Comparison of ENCODE assay signal across 2 cellular contexts in the genomic region with DNA sequence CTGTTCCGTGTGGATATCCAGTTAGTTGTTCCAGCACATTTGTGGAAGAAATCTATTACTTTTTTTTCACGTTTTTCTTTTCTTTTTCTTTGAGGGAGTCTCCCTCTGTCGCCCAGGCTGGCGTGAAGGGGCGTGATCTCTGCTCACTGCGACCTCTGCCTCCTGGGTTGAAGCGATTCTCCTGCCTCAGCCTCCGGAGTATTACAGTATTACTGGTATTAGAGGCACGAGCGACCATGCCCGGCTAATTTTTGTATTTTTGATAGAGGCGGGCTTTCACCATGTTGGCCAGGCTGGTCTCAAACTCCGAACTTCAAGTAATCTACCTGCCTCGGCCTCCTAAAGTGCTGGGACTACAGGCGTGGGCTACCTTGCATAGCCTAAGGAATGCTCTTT.
TF ChIP-seq lines count a peak whose summit lies in the region.

No MANE protein-coding gene starts in this region.

TF ChIP-seq in liver, 16 proteins besides CTCF, POLR2A, EP300 and RAD21:
- TF ChIP-seq YY1 (IDR thresholded peaks at IDR 0.05) (no peak), EGR1 (IDR thresholded peaks at IDR 0.05; ENCODE audit: low read depth in 2 of 2) (no peak), FOXA1 (IDR thresholded peaks at IDR 0.05) (no peak), NR2F2 (IDR thresholded peaks at IDR 0.05) (no peak)
- TF ChIP-seq, protein P1, sequence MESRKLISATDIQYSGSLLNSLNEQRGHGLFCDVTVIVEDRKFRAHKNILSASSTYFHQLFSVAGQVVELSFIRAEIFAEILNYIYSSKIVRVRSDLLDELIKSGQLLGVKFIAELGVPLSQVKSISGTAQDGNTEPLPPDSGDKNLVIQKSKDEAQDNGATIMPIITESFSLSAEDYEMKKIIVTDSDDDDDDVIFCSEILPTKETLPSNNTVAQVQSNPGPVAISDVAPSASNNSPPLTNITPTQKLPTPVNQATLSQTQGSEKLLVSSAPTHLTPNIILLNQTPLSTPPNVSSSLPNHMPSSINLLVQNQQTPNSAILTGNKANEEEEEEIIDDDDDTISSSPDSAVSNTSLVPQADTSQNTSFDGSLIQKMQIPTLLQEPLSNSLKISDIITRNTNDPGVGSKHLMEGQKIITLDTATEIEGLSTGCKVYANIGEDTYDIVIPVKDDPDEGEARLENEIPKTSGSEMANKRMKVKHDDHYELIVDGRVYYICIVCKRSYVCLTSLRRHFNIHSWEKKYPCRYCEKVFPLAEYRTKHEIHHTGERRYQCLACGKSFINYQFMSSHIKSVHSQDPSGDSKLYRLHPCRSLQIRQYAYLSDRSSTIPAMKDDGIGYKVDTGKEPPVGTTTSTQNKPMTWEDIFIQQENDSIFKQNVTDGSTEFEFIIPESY (IDR thresholded peaks at IDR 0.05) = no peak
- TF ChIP-seq, protein P2, sequence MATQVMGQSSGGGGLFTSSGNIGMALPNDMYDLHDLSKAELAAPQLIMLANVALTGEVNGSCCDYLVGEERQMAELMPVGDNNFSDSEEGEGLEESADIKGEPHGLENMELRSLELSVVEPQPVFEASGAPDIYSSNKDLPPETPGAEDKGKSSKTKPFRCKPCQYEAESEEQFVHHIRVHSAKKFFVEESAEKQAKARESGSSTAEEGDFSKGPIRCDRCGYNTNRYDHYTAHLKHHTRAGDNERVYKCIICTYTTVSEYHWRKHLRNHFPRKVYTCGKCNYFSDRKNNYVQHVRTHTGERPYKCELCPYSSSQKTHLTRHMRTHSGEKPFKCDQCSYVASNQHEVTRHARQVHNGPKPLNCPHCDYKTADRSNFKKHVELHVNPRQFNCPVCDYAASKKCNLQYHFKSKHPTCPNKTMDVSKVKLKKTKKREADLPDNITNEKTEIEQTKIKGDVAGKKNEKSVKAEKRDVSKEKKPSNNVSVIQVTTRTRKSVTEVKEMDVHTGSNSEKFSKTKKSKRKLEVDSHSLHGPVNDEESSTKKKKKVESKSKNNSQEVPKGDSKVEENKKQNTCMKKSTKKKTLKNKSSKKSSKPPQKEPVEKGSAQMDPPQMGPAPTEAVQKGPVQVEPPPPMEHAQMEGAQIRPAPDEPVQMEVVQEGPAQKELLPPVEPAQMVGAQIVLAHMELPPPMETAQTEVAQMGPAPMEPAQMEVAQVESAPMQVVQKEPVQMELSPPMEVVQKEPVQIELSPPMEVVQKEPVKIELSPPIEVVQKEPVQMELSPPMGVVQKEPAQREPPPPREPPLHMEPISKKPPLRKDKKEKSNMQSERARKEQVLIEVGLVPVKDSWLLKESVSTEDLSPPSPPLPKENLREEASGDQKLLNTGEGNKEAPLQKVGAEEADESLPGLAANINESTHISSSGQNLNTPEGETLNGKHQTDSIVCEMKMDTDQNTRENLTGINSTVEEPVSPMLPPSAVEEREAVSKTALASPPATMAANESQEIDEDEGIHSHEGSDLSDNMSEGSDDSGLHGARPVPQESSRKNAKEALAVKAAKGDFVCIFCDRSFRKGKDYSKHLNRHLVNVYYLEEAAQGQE (IDR thresholded peaks at IDR 0.05) = no peak
- TF ChIP-seq, protein P3, sequence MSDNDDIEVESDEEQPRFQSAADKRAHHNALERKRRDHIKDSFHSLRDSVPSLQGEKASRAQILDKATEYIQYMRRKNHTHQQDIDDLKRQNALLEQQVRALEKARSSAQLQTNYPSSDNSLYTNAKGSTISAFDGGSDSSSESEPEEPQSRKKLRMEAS (IDR thresholded peaks at IDR 0.05) = no peak

TF ChIP-seq in HepG2, 621 proteins besides CTCF, POLR2A, EP300 and RAD21:
- TF ChIP-seq ZFP36L2 (CRISPR knock-in tag; IDR thresholded peaks at IDR 0.05) = no peak
